8 cellular contexts compared by ENCODE assay signal in the genomic region with DNA sequence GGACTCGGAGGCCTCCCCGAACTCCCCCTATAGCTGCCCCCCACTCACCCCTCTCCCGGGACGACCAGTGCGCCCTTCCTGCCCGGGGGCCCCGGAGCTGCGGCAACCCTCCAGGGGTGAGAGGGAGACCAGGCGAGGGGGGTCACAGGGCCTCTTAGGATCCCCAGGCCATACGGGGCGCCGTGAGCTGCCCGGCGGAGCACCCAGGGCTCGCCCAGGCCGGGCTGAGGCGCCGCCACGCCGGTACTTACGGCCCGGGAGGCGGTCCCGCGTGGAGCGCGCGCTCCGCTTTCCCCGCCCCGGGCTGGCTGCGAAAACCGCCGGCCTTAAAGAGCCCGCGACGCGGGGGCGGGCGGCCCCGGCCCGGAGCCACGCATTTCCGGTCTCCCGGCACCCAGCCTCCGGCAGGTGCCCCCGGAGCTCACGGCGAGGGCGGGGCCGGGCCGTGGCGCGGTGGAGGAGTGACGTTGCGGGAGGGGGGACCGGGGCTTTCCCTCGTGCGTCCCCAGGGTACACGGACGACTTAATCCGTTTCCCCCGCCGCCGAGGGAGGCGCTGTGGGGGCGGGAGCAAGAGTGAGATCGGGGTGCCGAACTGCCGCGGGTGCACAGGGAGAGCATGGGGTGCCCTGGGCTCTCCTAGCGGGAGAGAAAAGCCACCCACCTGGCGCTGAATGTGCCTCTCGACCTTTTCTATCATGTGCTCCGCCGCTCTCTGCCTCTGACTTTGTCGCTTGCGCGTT. TPM values are rescaled to one million over a fixed set of nuclear protein-coding genes. Genes with fewer than 3 reads are reported as not detected.
DNase-seq lines count a peak whose midpoint lies in the region; ATAC-seq and TF ChIP-seq lines count a peak whose summit lies in the region.

METTL21A (minus strand) TSS at position 381 of the 742 bp plus-strand sequence. CDS start 1,019 bp downstream, outside the sequence.

- H3K9me3 ChIP-seq in RWPE2 (ENCODE audit: severe bottlenecking), result no peaks in the 10 kb centered on the region

- intact Hi-C loops in activated T-helper 2 cell treated with anti-CD3 and anti-CD28 coated beads, Interferon-gamma antibody, Interleukin-2, Interleukin-4, amounts not matched to agents 10 μg/mL and 5 μg/mL and 100 μg/mL, durations not matched to agents 14 hours and 24 hours and 36 hours (cut with micrococcal nuclease), result loop anchor here (1.0 to 10.0 kb wide), 10 partner anchors 86 to 860 kb away; partner anchors contain the start of genes CCNYL1, CREB1, FASTKD2 and KLF7

- H3K4me1 ChIP-seq in RWPE2 (ENCODE audit: insufficient read depth, poor library complexity, severe bottlenecking), result no peaks in the 10 kb centered on the region

- H3K4me3 Mint-ChIP-seq in activated T-helper 2 cell treated with anti-CD3 and anti-CD28 coated beads, Interferon-gamma antibody, Interleukin-2, Interleukin-4, amounts not matched to agents 10 μg/mL and 5 μg/mL and 100 μg/mL, durations not matched to agents 14 hours and 24 hours and 36 hours (ENCODE audit: low read depth), result peak within 1 kb of the TSS; percentile 92
- H3K4me3 Mint-ChIP-seq in nephron, result peak within 1 kb of the TSS; percentile 95 to 98 (median 97)
- H3K4me3 Mint-ChIP-seq in stimulated activated naive CD8-positive, alpha-beta T cell treated with anti-CD3 and anti-CD28 coated beads, Interleukin-15, amount 100 ng/mL, for 72 hours, result peak within 1 kb of the TSS; percentile 94 to 97

- TF ChIP-seq CTCF in LNCaP clone FGC (IDR thresholded peaks at IDR 0.05; ENCODE audit: control insufficient read depth, extremely low read depth, insufficient read depth) (peak; percentile 48), RWPE2 (IDR thresholded peaks at IDR 0.05; ENCODE audit: poor library complexity, severe bottlenecking) (no peak), fibroblast of pulmonary artery (IDR thresholded peaks at IDR 0.05; ENCODE audit: low read length, missing control alignments) (peak; percentile 31), nephron (IDR thresholded peaks at IDR 0.05; ENCODE audit: unreplicated experiment in 3 of 3) (peak; percentile 24 to 28 (median 24))

- H3K27me3 ChIP-seq in RWPE2 (ENCODE audit: insufficient read depth, poor library complexity, severe bottlenecking), result no peaks in the 10 kb centered on the region

- H3K4me3 ChIP-seq in LNCaP clone FGC (ENCODE audit: low read depth, low read length), result peak within 1 kb of the TSS; percentile 75
- peak within 1 kb of the TSS; percentile 83 for H3K4me3 ChIP-seq in RWPE2 (ENCODE audit: severe bottlenecking)
- peak within 1 kb of the TSS; percentile 86 for H3K4me3 ChIP-seq in fibroblast of pulmonary artery (replicated peaks; ENCODE audit: low read depth, low read length)

- DNase-seq in ELR (ENCODE audit: low read depth) (peak; percentile 91), H4 (ENCODE audit: low spot score) (peak; percentile 73), LNCaP clone FGC (ENCODE audit: low read depth) (peak; percentile 30), RWPE2 (ENCODE audit: low spot score) (peak; percentile 77), fibroblast of pulmonary artery (ENCODE audit: low read depth) (peak; percentile 80)
- DNase-seq in activated T-helper 2 cell treated with anti-CD3 and anti-CD28 coated beads, Interferon-gamma antibody, Interleukin-2, Interleukin-4, amounts not matched to agents 10 μg/mL and 5 μg/mL and 100 μg/mL, durations not matched to agents 14 hours and 24 hours and 36 hours (ENCODE audit: low spot score), result peak; percentile 93
- DNase-seq in stimulated activated naive CD8-positive, alpha-beta T cell treated with anti-CD3 and anti-CD28 coated beads, Interleukin-15, amount 100 ng/mL, for 72 hours, result peak; percentile 95 to 96

- H3K27me3 Mint-ChIP-seq in activated T-helper 2 cell treated with anti-CD3 and anti-CD28 coated beads, Interferon-gamma antibody, Interleukin-2, Interleukin-4, amounts not matched to agents 10 μg/mL and 5 μg/mL and 100 μg/mL, durations not matched to agents 14 hours and 24 hours and 36 hours (ENCODE audit: low read depth), result no peaks in the 10 kb centered on the region
- H3K27me3 Mint-ChIP-seq in nephron (ENCODE audit: low read depth), result peaks cover 7% of the 10 kb centered on the region
- H3K27me3 Mint-ChIP-seq in stimulated activated naive CD8-positive, alpha-beta T cell treated with anti-CD3 and anti-CD28 coated beads, Interleukin-15, amount 100 ng/mL, for 72 hours, result no peaks in the 10 kb centered on the region

- H3K36me3 Mint-ChIP-seq in activated T-helper 2 cell treated with anti-CD3 and anti-CD28 coated beads, Interferon-gamma antibody, Interleukin-2, Interleukin-4, amounts not matched to agents 10 μg/mL and 5 μg/mL and 100 μg/mL, durations not matched to agents 14 hours and 24 hours and 36 hours (ENCODE audit: low read depth), result peaks cover 34% of the 10 kb centered on the region
- peaks cover 13% of the 10 kb centered on the region for H3K36me3 Mint-ChIP-seq in nephron (ENCODE audit: low read depth)

- no peaks in the 10 kb centered on the region for H3K9me3 Mint-ChIP-seq in activated T-helper 2 cell treated with anti-CD3 and anti-CD28 coated beads, Interferon-gamma antibody, Interleukin-2, Interleukin-4, amounts not matched to agents 10 μg/mL and 5 μg/mL and 100 μg/mL, durations not matched to agents 14 hours and 24 hours and 36 hours
- no peaks in the 10 kb centered on the region for H3K9me3 Mint-ChIP-seq in nephron
- no peaks in the 10 kb centered on the region for H3K9me3 Mint-ChIP-seq in stimulated activated naive CD8-positive, alpha-beta T cell treated with anti-CD3 and anti-CD28 coated beads, Interleukin-15, amount 100 ng/mL, for 72 hours

- H3K27ac ChIP-seq in RWPE2 (ENCODE audit: poor library complexity, severe bottlenecking), result peak within 1 kb of the TSS; percentile 85

- H3K27ac Mint-ChIP-seq in activated T-helper 2 cell treated with anti-CD3 and anti-CD28 coated beads, Interferon-gamma antibody, Interleukin-2, Interleukin-4, amounts not matched to agents 10 μg/mL and 5 μg/mL and 100 μg/mL, durations not matched to agents 14 hours and 24 hours and 36 hours, result peak within 1 kb of the TSS; percentile 98
- H3K27ac Mint-ChIP-seq in nephron, result peak within 1 kb of the TSS; percentile 91 to 98 (median 96)
- peak within 1 kb of the TSS; percentile 95 to 97 for H3K27ac Mint-ChIP-seq in stimulated activated naive CD8-positive, alpha-beta T cell treated with anti-CD3 and anti-CD28 coated beads, Interleukin-15, amount 100 ng/mL, for 72 hours

- peaks cover 37% of the 10 kb centered on the region for H3K4me1 Mint-ChIP-seq in activated T-helper 2 cell treated with anti-CD3 and anti-CD28 coated beads, Interferon-gamma antibody, Interleukin-2, Interleukin-4, amounts not matched to agents 10 μg/mL and 5 μg/mL and 100 μg/mL, durations not matched to agents 14 hours and 24 hours and 36 hours (ENCODE audit: low read depth)
- peaks cover 24% of the 10 kb centered on the region for H3K4me1 Mint-ChIP-seq in nephron
- peaks cover 53% of the 10 kb centered on the region for H3K4me1 Mint-ChIP-seq in stimulated activated naive CD8-positive, alpha-beta T cell treated with anti-CD3 and anti-CD28 coated beads, Interleukin-15, amount 100 ng/mL, for 72 hours

- ATAC-seq in RWPE2 (ENCODE audit: low read depth), result peak; percentile 69
- ATAC-seq in stimulated activated naive CD8-positive, alpha-beta T cell treated with anti-CD3 and anti-CD28 coated beads, Interleukin-15, amount 100 ng/mL, for 72 hours, result peak; percentile 84

- H3K36me3 ChIP-seq in RWPE2 (ENCODE audit: low read depth), result peaks cover 23% of the 10 kb centered on the region

RNA-seq across cellular contexts. Expression of gene METTL21A, which starts in this region (rescaled TPM):
- total RNA-seq in H4 (2014; rRNA removed; shearing (Covaris generic)), result 20.8 and 38.1 TPM in 2 replicates
- 32.1 and 35.1 TPM in 2 replicates for total RNA-seq in activated T-helper 2 cell treated with anti-CD3 and anti-CD28 coated beads, Interferon-gamma antibody, Interleukin-2, Interleukin-4, amounts not matched to agents 10 μg/mL and 5 μg/mL and 100 μg/mL, durations not matched to agents 14 hours and 24 hours and 36 hours

Comparison
In these comparisons a context has a peak if more than half of its experiments do, and no peak if none do; other contexts are left out.
1. Peak in every context shown above with its lines: DNase-seq, ATAC-seq, H3K4me3 ChIP-seq and H3K27ac ChIP-seq.
2. DNase-seq: peak in every context shown above with its lines; median percentile 96 in stimulated activated naive CD8-positive, alpha-beta T cell treated with anti-CD3 and anti-CD28 coated beads, Interleukin-15, amount 100 ng/mL, for 72 hours; 93 in activated T-helper 2 cell treated with anti-CD3 and anti-CD28 coated beads, Interferon-gamma antibody, Interleukin-2, Interleukin-4, amounts not matched to agents 10 μg/mL and 5 μg/mL and 100 μg/mL, durations not matched to agents 14 hours and 24 hours and 36 hours; 91 in ELR; 80 in fibroblast of pulmonary artery; 77 in RWPE2; 73 in H4; 30 in LNCaP clone FGC.